Comparison of ENCODE assay signal across 9 cellular contexts in the genomic region with DNA sequence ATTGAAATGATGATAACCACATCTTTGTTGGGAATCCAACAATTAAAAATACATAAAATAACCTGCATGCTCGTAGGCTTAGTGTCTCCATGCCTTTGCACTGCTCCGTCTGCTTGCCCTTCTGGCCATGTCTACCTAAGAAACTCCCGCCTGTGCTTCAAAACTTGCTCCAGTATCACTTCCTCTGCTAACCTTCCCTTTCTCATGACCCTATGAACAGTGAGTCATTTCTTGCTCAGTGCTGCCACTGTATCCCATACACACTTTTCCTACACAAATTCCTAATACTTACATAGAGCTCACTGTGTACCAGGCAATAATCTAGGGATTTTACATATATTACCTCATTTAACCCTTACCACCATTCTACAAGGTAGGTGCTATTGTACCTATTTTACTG. TPM values are rescaled to one million over a fixed set of nuclear protein-coding genes. Genes with fewer than 3 reads are reported as not detected.
DNase-seq lines count a peak whose midpoint lies in the region; ATAC-seq and TF ChIP-seq lines count a peak whose summit lies in the region.
"Had no signal": no experiment of that assay in that cellular context is flagged by ENCODE, and none has a peak within 500 bp of the region (broad histone marks: within the 10 kb centered on the region; RNA-seq: fewer than 3 reads in every experiment).

No MANE protein-coding gene starts in this region.

- H3K36me3 ChIP-seq in HEK293 (ENCODE audit: control insufficient read depth in 2 of 2, insufficient read depth in 1 of 2, low read length in 2 of 2) (peaks cover 8 to 59% of the 10 kb centered on the region in 2 experiments; a peak in 2 of 3 replicates), lower lobe of right lung (peaks cover 80% of the 10 kb centered on the region)

- peaks cover 7% of the 10 kb centered on the region for H3K4me1 Mint-ChIP-seq in activated T-cell treated with anti-CD3 and anti-CD28 coated beads, Interleukin-2, amount 50 U/mL, for 4 hours (ENCODE audit: low read depth)

- intact Hi-C loops in lower lobe of right lung (cut with DNase I) = no loop called here

- TF ChIP-seq CTCF in HEK293 (tag by site-specific recombination; IDR thresholded peaks at IDR 0.05) (no peak), lower lobe of right lung (IDR thresholded peaks at IDR 0.05) (no peak)

- CTCF ChIA-PET in HEK293 (lab: Yijun Ruan, JAX) = no interaction called here

- peak; percentile 22 to 76 for DNase-seq in NOMO-1 (lab: John Stamatoyannopoulos, UW; ENCODE audit: unreplicated experiment in 2 of 2)
- DNase-seq in lower lobe of right lung = no peak
- no peak for DNase-seq in NCI-H146 (lab: John Stamatoyannopoulos, UW)
- no peak for DNase-seq in cortex of kidney (lab: John Stamatoyannopoulos, UW)
- no peak for DNase-seq in activated T-cell treated with anti-CD3 and anti-CD28 coated beads, Interleukin-2, amount 50 U/mL, for 4 hours
- no peak for DNase-seq in NCI-H1048 (lab: John Stamatoyannopoulos, UW)
- DNase-seq: NCI-H2107 had no signal

- no peaks in the 10 kb centered on the region for H3K9me3 Mint-ChIP-seq in activated T-cell treated with anti-CD3 and anti-CD28 coated beads, Interleukin-2, amount 50 U/mL, for 4 hours

- H3K9me3 ChIP-seq in HEK293 (ENCODE audit: control insufficient read depth, insufficient read depth, low read depth, low read length) (no peaks in the 10 kb centered on the region), lower lobe of right lung (no peaks in the 10 kb centered on the region)

- H3K27ac ChIP-seq in HEK293 (ENCODE audit: extremely low read depth, low read depth, low read length) (no peak overlapping the region), lower lobe of right lung (no peak overlapping the region)

- no peaks in the 10 kb centered on the region for H3K4me1 ChIP-seq in HEK293 (ENCODE audit: control insufficient read depth, insufficient read depth, low read length)
- no peaks in the 10 kb centered on the region for H3K4me1 ChIP-seq in lower lobe of right lung

- POLR2A ChIA-PET in HEK293 (lab: Yijun Ruan, JAX) = no interaction called here

- peak; percentile 95 for ATAC-seq in GM18858 (IDR thresholded peaks at IDR 0.05; ENCODE audit: unreplicated experiment)
- peak; percentile 39 to 60 for ATAC-seq in lower lobe of right lung
- ATAC-seq in activated T-cell treated with anti-CD3 and anti-CD28 coated beads, Interleukin-2, amount 50 U/mL, for 4 hours = no peak

- H3K27me3 Mint-ChIP-seq in activated T-cell treated with anti-CD3 and anti-CD28 coated beads, Interleukin-2, amount 50 U/mL, for 4 hours (ENCODE audit: low read depth) = no peaks in the 10 kb centered on the region

- H3K4me3 ChIP-seq in HEK293 (ENCODE audit: low read depth, low read length) (no peak overlapping the region), lower lobe of right lung (no peak overlapping the region)

- H3K27me3 ChIP-seq in lower lobe of right lung (ENCODE audit: low read depth) = no peaks in the 10 kb centered on the region

- H3K4me3 Mint-ChIP-seq in activated T-cell treated with anti-CD3 and anti-CD28 coated beads, Interleukin-2, amount 50 U/mL, for 4 hours = no peak overlapping the region

- H3K36me3 Mint-ChIP-seq in activated T-cell treated with anti-CD3 and anti-CD28 coated beads, Interleukin-2, amount 50 U/mL, for 4 hours (ENCODE audit: insufficient read depth) = peaks cover 33% of the 10 kb centered on the region

TF ChIP-seq in HEK293, 187 proteins besides CTCF, POLR2A, EP300 and RAD21:
- TF ChIP-seq ZBTB21 (tag by site-specific recombination; IDR thresholded peaks at IDR 0.05) (no peak), ZNF366 (tag by site-specific recombination; conservative IDR thresholded peaks at IDR 0.05) (no peak), ZNF510 (tag by site-specific recombination; IDR thresholded peaks at IDR 0.05; ENCODE audit: insufficient replicate concordance) (no peak), PRDM1 (tag by site-specific recombination; IDR thresholded peaks at IDR 0.05) (0 out of 2 replicates have a peak, but pooled peaks have one; percentile 38), ZNF664 (tag by site-specific recombination; IDR thresholded peaks at IDR 0.05) (peak; percentile 69), ZNF37A (tag by site-specific recombination; IDR thresholded peaks at IDR 0.05) (no peak), ZNF530 (tag by site-specific recombination; IDR thresholded peaks at IDR 0.05; ENCODE audit: low read depth) (no peak), ZNF843 (tag by site-specific recombination; IDR thresholded peaks at IDR 0.05) (no peak), ZNF175 (tag by site-specific recombination; IDR thresholded peaks at IDR 0.05) (no peak)
- TF ChIP-seq, protein P1, sequence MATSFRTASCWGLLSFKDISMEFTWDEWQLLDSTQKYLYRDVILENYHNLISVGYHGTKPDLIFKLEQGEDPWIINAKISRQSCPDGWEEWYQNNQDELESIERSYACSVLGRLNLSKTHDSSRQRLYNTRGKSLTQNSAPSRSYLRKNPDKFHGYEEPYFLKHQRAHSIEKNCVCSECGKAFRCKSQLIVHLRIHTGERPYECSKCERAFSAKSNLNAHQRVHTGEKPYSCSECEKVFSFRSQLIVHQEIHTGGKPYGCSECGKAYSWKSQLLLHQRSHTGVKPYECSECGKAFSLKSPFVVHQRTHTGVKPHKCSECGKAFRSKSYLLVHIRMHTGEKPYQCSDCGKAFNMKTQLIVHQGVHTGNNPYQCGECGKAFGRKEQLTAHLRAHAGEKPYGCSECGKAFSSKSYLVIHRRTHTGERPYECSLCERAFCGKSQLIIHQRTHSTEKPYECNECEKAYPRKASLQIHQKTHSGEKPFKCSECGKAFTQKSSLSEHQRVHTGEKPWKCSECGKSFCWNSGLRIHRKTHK (tag by site-specific recombination; IDR thresholded peaks at IDR 0.05) = no peak

RNA-seq across cellular contexts. Expression of a gene that starts 33.5 kb away (rescaled TPM):
- 85.7 TPM for total RNA-seq in lower lobe of right lung
- total RNA-seq in activated T-cell treated with anti-CD3 and anti-CD28 coated beads, Interleukin-2, amount 50 U/mL, for 4 hours = 10 to 100 TPM; 18.7 to 19.6 (median 19.0) TPM

Comparison
In these comparisons a context has a peak if more than half of its experiments do, and no peak if none do; other contexts are left out.
1. ATAC-seq: peak in GM18858 (single experiment) and lower lobe of right lung (2 of 2); none in activated T-cell treated with anti-CD3 and anti-CD28 coated beads, Interleukin-2, amount 50 U/mL, for 4 hours (0 of 2).
2. DNase-seq: peak in NOMO-1 (2 of 2); none in lower lobe of right lung (single experiment), NCI-H146 (single experiment), cortex of kidney (single experiment), activated T-cell treated with anti-CD3 and anti-CD28 coated beads, Interleukin-2, amount 50 U/mL, for 4 hours (single experiment) and NCI-H1048 (single experiment).